Comparison of ENCODE assay signal across 7 cellular contexts in the genomic region with DNA sequence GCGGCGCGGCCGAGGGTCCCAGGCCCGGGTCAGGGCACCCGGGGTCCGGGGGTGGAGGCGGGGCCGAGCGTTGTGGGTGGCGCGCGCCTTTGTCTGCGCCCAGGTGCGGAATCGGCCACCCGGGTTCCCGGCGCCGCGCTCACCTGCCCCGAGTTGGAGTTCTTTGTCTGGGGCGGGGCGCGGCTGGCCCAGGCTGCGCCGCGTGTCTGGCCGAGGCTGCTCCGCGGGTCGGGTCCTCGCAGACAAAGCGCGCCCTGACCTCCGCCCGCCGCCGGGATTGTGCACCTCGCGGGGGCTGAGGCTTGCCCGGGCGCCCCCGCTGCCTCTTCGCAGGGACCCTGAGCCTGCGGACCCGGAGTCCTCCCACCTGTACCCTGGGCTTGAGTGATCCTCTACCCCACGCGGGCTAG. TPM values are rescaled to one million over a fixed set of nuclear protein-coding genes. Genes with fewer than 3 reads are reported as not detected.
DNase-seq lines count a peak whose midpoint lies in the region; ATAC-seq, FAIRE-seq and TF ChIP-seq lines count a peak whose summit lies in the region.

No MANE protein-coding gene starts in this region.

- no peak for FAIRE-seq in GM12878 (lab: Jason Lieb, UNC)

- in situ Hi-C loops in GM12878 (cut with MboI) = no loop called here

- H3K27ac ChIP-seq in MM.1S (ENCODE audit: low read length) (no peak overlapping the region), GM12878 (ENCODE audit: control insufficient read depth, insufficient read depth) (no peak overlapping the region)

- H3K4me3 ChIP-seq in GM12875 (ENCODE audit: low read depth, low read length) (peak overlapping the region; percentile 86), MM.1S (ENCODE audit: low read length) (peak overlapping the region; percentile 37; the same call in 1 of the 2 replicates), GM12878 (peak overlapping the region; percentile 67)

- TF ChIP-seq CTCF in GM12875 (IDR thresholded peaks at IDR 0.05; ENCODE audit: borderline replicate concordance, insufficient read depth, low read depth, low read length) = no peak
- no peak for TF ChIP-seq CTCF in MM.1S (IDR thresholded peaks at IDR 0.05; ENCODE audit: low read length)
- TF ChIP-seq CTCF in GM12878 (IDR thresholded peaks at IDR 0.05 in 2 of 3, conservative IDR thresholded peaks at IDR 0.05 in 1 of 3; ENCODE audit: control insufficient read depth in 2 of 3, extremely low read depth in 1 of 3, insufficient read depth in 1 of 3, low read depth in 3 of 3, low read length in 3 of 3) = no peak

- H3K9ac ChIP-seq in MM.1S (ENCODE audit: low read length) = peak overlapping the region; percentile 10; the same call in 1 of the 2 replicates
- H3K9ac ChIP-seq in GM12878 (ENCODE audit: control insufficient read depth, insufficient read depth, low read length) = peak overlapping the region; percentile 39; the same call in 1 of the 2 replicates

- under 1% methylated on average over 36 of the region's 49 CpGs for WGBS in GM12878 (ENCODE audit: insufficient coverage, insufficient replicate concordance, low lambda C conversion rate, missing lambda C conversion rate)

- H3K79me2 ChIP-seq in MM.1S (ENCODE audit: low read length) (no peaks in the 10 kb centered on the region), GM12878 (ENCODE audit: control insufficient read depth, insufficient read depth, low read length) (no peaks in the 10 kb centered on the region)

- ATAC-seq in GM12878 = peak; percentile 59

- intact Hi-C loops in GM12878 (cut with micrococcal nuclease; ENCODE audit: unreplicated experiment) (loop anchor here (5.0 kb wide), 1 partner anchor 408 kb away; no protein-coding TSS in a partner anchor), posterior vena cava (cut with DNase I) (no loop called here)

- H2AFZ ChIP-seq in MM.1S (ENCODE audit: low read length) = no peak overlapping the region
- no peak overlapping the region for H2AFZ ChIP-seq in GM12878 (ENCODE audit: control insufficient read depth, low read depth, low read length)

- H3F3A ChIP-seq in MM.1S (ENCODE audit: insufficient read depth, low read length) = no peaks in the 10 kb centered on the region

- RAD21 ChIA-PET in GM12878 (lab: Charles Lee; ENCODE audit: unreplicated experiment) = interaction anchor here (0.5 to 1.2 kb wide), 2 partner anchors 9 to 98 kb away, joined by 3 read pairs; no protein-coding TSS in a partner anchor

- no peak for TF ChIP-seq RAD21 in GM12878 (IDR thresholded peaks at IDR 0.05; ENCODE audit: insufficient read depth, low read depth, low read length)

- H3K36me3 ChIP-seq in MM.1S (replicated peaks; ENCODE audit: insufficient read depth, low read length) (no peaks in the 10 kb centered on the region), GM12878 (ENCODE audit: control insufficient read depth in 2 of 2, insufficient read depth in 2 of 2, low read length in 1 of 2) (no peaks in the 10 kb centered on the region)

- peak overlapping the region; percentile 34; the same call in 1 of the 2 replicates for H3K4me2 ChIP-seq in MM.1S (ENCODE audit: low read depth, low read length)
- peak overlapping the region; percentile 85 for H3K4me2 ChIP-seq in GM12878 (ENCODE audit: control insufficient read depth, insufficient read depth)

- TF ChIP-seq EP300 in GM12878 (IDR thresholded peaks at IDR 0.05; ENCODE audit: borderline replicate concordance in 1 of 2, control insufficient read depth in 1 of 2, low read depth in 2 of 2, low read length in 2 of 2) = no peak

- SMC1A ChIA-PET in GM12878 (lab: Charles Lee; ENCODE audit: uncharacterized antibody, unreplicated experiment) = interaction anchor here (1.3 kb wide), 1 partner anchor 146 kb away, joined by 8 read pairs; no protein-coding TSS in a partner anchor

- H3K27me3 ChIP-seq in MM.1S (replicated peaks; ENCODE audit: insufficient read depth, low read length) (no peaks in the 10 kb centered on the region), GM12878 (replicated peaks in 1 of 2; ENCODE audit: control insufficient read depth in 2 of 2, insufficient read depth in 2 of 2, low read length in 1 of 2) (no peaks in the 10 kb centered on the region; a peak in 1 of 4 replicates)

- CTCF ChIA-PET in GM12878 (lab: Yijun Ruan, JAX) = interaction anchor here (1.6 to 2.6 kb wide), 2 partner anchors 55 to 146 kb away, joined by 8 to 19 read pairs; no protein-coding TSS in a partner anchor

- peak; percentile 10 for DNase-seq in MM.1S
- DNase-seq in GM12878 (ENCODE audit: low read depth, low spot score) = no peak
- DNase-seq in kidney tubule cell (ENCODE audit: low spot score) = peak; percentile 41
- DNase-seq in stimulated activated naive CD4-positive, alpha-beta T cell treated with Interleukin-2 at 50 U/mL for 16 hours (lab: John Stamatoyannopoulos, UW) = peak; percentile 6
- no peak for DNase-seq in posterior vena cava (ENCODE audit: low spot score)
- DNase-seq in A172 (ENCODE audit: low spot score) = no peak

- no peaks in the 10 kb centered on the region for H3K9me2 ChIP-seq in MM.1S (replicated peaks; ENCODE audit: insufficient read depth, low read length)

- no peaks in the 10 kb centered on the region for H3K4me1 ChIP-seq in MM.1S (ENCODE audit: low read length)
- H3K4me1 ChIP-seq in GM12878 (ENCODE audit: control insufficient read depth, insufficient read depth, low read length) = peaks cover 6% of the 10 kb centered on the region; the same call in 1 of the 2 replicates

- no TSS peak for BruUV-seq in GM12878 (replicated peaks; lab: Mats Ljungman, UMichigan)

- no peaks in the 10 kb centered on the region for H4K20me1 ChIP-seq in MM.1S (ENCODE audit: insufficient read depth, low read length)
- H4K20me1 ChIP-seq in GM12878 (ENCODE audit: control insufficient read depth, insufficient read depth) = no peaks in the 10 kb centered on the region

- H3K9me3 ChIP-seq in MM.1S (replicated peaks; ENCODE audit: insufficient read depth, low read length) (no peaks in the 10 kb centered on the region), GM12878 (replicated peaks; ENCODE audit: control insufficient read depth, insufficient read depth, low read length) (no peaks in the 10 kb centered on the region)

- TF ChIP-seq POLR2A in GM12878 (IDR thresholded peaks at IDR 0.05; ENCODE audit: low read depth, low read length) = peak; percentile 31; the same call in 1 of the 2 replicates

- POLR2A ChIA-PET in GM12878 (lab: Charles Lee) = interaction anchor here (0.6 kb wide), 2 partner anchors 17 to 351 kb away, joined by 3 to 5 read pairs; no protein-coding TSS in a partner anchor

TF ChIP-seq in GM12878, 131 proteins besides CTCF, POLR2A, EP300 and RAD21 (continues in another document):
- TF ChIP-seq ESRRA (IDR thresholded peaks at IDR 0.05; ENCODE audit: low read length) (no peak), POU2F2 (IDR thresholded peaks at IDR 0.05; ENCODE audit: borderline replicate concordance, low read depth, low read length) (no peak), CHD2 (IDR thresholded peaks at IDR 0.05; ENCODE audit: borderline replicate concordance, low read depth, low read length) (no peak)
- TF ChIP-seq, protein P1, sequence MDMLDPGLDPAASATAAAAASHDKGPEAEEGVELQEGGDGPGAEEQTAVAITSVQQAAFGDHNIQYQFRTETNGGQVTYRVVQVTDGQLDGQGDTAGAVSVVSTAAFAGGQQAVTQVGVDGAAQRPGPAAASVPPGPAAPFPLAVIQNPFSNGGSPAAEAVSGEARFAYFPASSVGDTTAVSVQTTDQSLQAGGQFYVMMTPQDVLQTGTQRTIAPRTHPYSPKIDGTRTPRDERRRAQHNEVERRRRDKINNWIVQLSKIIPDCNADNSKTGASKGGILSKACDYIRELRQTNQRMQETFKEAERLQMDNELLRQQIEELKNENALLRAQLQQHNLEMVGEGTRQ (IDR thresholded peaks at IDR 0.05; ENCODE audit: borderline replicate concordance, low read depth, low read length) = no peak

RNA-seq across cellular contexts. Expression of a gene that starts 50.0 kb away (rescaled TPM):
- not detected in 2 replicates for total RNA-seq in GM12878 (2013; cell fraction: nucleolus; rRNA removed)
- total RNA-seq in GM12878 (2014; rRNA removed) (not detected in 2 replicates), GM12878 (2014; rRNA removed; fragmentation: Illumina TruSeq; extraction: Trizol) (not detected in 2 replicates), GM12878 (2021) (not detected in 2 replicates), posterior vena cava (under 1 TPM; 0.62 to 0.65 TPM)
- polyA plus RNA-seq in GM12878 (2011; ENCODE audit: low read depth) = not detected
- polyA plus RNA-seq in GM12878 (2011; rRNA removed) (not detected in 2 replicates), GM12878 (2014; fragmentation: Illumina TruSeq; extraction: Trizol) (not detected in 2 replicates), GM12878 (2014; fragmentation: Nextera tagmentation; extraction: Ambion mirVana) (not detected), GM12878 (2014; rRNA removed) (not detected in 2 replicates), GM12878 (2016; fragmentation: Nextera tagmentation; extraction: Ambion mirVana) (not detected)
- not detected in 2 replicates for polyA plus RNA-seq in GM12878 (2011; cell fraction: cytosol; rRNA removed)
- polyA plus RNA-seq in GM12878 (2011; cell fraction: nucleus; rRNA removed) = 0.27 TPM in 1 of 2 replicates, not detected in the other
- polyA plus RNA-seq in GM12878 (2012) = not detected in 2 replicates
- not detected in 2 replicates for polyA minus RNA-seq in GM12878 (2011; rRNA and poly(A)+ RNA removed)
- polyA minus RNA-seq in GM12878 (2011; cell fraction: cytosol; rRNA and poly(A)+ RNA removed) = not detected in 2 replicates
- polyA minus RNA-seq in GM12878 (2011; cell fraction: nucleus; rRNA and poly(A)+ RNA removed) = not detected in 2 replicates
- total RNA-seq in A172 (2014; rRNA removed; shearing (Covaris generic)) = 1.1 and 1.4 TPM in 2 replicates

RNA-seq across cellular contexts. Expression of a gene that starts 58.1 kb away (rescaled TPM):
- total RNA-seq in GM12878 (2013; cell fraction: nucleolus; rRNA removed) = not detected in 2 replicates
- not detected in 2 replicates for total RNA-seq in GM12878 (2014; rRNA removed)
- total RNA-seq in GM12878 (2014; rRNA removed; fragmentation: Illumina TruSeq; extraction: Trizol) = not detected in 2 replicates
- not detected in 2 replicates for total RNA-seq in GM12878 (2021)
- not detected for polyA plus RNA-seq in GM12878 (2011; ENCODE audit: low read depth)
- not detected in 2 replicates for polyA plus RNA-seq in GM12878 (2011; rRNA removed)
- polyA plus RNA-seq in GM12878 (2011; cell fraction: cytosol; rRNA removed) = not detected in 2 replicates
- not detected in 2 replicates for polyA plus RNA-seq in GM12878 (2011; cell fraction: nucleus; rRNA removed)
- polyA plus RNA-seq in GM12878 (2012) = not detected in 2 replicates
- polyA plus RNA-seq in GM12878 (2014; fragmentation: Illumina TruSeq; extraction: Trizol) = not detected in 2 replicates
- not detected for polyA plus RNA-seq in GM12878 (2014; fragmentation: Nextera tagmentation; extraction: Ambion mirVana)
- not detected in 2 replicates for polyA plus RNA-seq in GM12878 (2014; rRNA removed)
- not detected for polyA plus RNA-seq in GM12878 (2016; fragmentation: Nextera tagmentation; extraction: Ambion mirVana)
- not detected in 2 replicates for polyA minus RNA-seq in GM12878 (2011; rRNA and poly(A)+ RNA removed)
- polyA minus RNA-seq in GM12878 (2011; cell fraction: cytosol; rRNA and poly(A)+ RNA removed) = not detected in 2 replicates
- not detected in 2 replicates for polyA minus RNA-seq in GM12878 (2011; cell fraction: nucleus; rRNA and poly(A)+ RNA removed)
- not detected for total RNA-seq in posterior vena cava
- total RNA-seq in A172 (2014; rRNA removed; shearing (Covaris generic)) = not detected in 2 replicates

Comparison
In these comparisons a context has a peak if more than half of its experiments do, and no peak if none do; other contexts are left out.
1. DNase-seq: peak in MM.1S (single experiment), kidney tubule cell (single experiment) and stimulated activated naive CD4-positive, alpha-beta T cell treated with Interleukin-2 at 50 U/mL for 16 hours (single experiment); none in GM12878 (single experiment), posterior vena cava (single experiment) and A172 (single experiment).
2. Peak in every context shown above with its lines, with median percentiles within 50 percentile points of each other: H3K4me3 ChIP-seq.